ENCODE assay signal across 22 cellular contexts in genomic region chrX:131081772-131082755, GRCh38. TPM values are rescaled to one million over a fixed set of nuclear protein-coding genes. Genes with fewer than 3 reads are reported as not detected.
DNase-seq lines count a peak whose midpoint lies in the region; ATAC-seq and TF ChIP-seq lines count a peak whose summit lies in the region.
"Had no signal": no experiment of that assay in that cellular context is flagged by ENCODE, and none has a peak within 500 bp of the region (broad histone marks: within the 10 kb centered on the region; RNA-seq: fewer than 3 reads in every experiment).

No MANE protein-coding gene starts in this region.

- no peak overlapping the region for H3K27ac Mint-ChIP-seq in glutamatergic neuron (ENCODE audit: unreplicated experiment)
- H3K27ac Mint-ChIP-seq in neural progenitor cell = no peak overlapping the region
- no peak overlapping the region for H3K27ac Mint-ChIP-seq in chondrocyte (ENCODE audit: unreplicated experiment)
- no peak overlapping the region for H3K27ac Mint-ChIP-seq in naive thymus-derived CD8-positive, alpha-beta T cell
- H3K27ac Mint-ChIP-seq: activated naive CD4-positive, alpha-beta T cell treated with anti-CD3 and anti-CD28 coated beads for 36 hours; mesothelial cell of epicardium had no signal

- H3K27me3 Mint-ChIP-seq in glutamatergic neuron (ENCODE audit: unreplicated experiment) (peaks cover 10% of the 10 kb centered on the region), neural progenitor cell (ENCODE audit: insufficient read depth, low read depth) (peaks cover 66% of the 10 kb centered on the region), chondrocyte (ENCODE audit: low read depth) (peaks cover 80% of the 10 kb centered on the region)
- peaks cover 23 to 70% (median 48%) of the 10 kb centered on the region in 5 donors for H3K27me3 Mint-ChIP-seq in naive thymus-derived CD8-positive, alpha-beta T cell

- H3K4me1 ChIP-seq in HUES48 (ENCODE audit: control insufficient read depth, insufficient read depth, low read length) (peaks cover 28% of the 10 kb centered on the region), neural progenitor cell (no peaks in the 10 kb centered on the region), HAP-1 (no peaks in the 10 kb centered on the region)

- POLR2A ChIA-PET in naive thymus-derived CD8-positive, alpha-beta T cell (lab: Charles Lee) = no interaction called here

- in situ Hi-C loops in HAP-1 (cut with MboI; ENCODE audit: low sequenced_read_pairs) = no loop called here

- ATAC-seq in naive thymus-derived CD8-positive, alpha-beta T cell = no peak
- ATAC-seq in GM19452 (IDR thresholded peaks at IDR 0.05; ENCODE audit: unreplicated experiment) = no peak
- ATAC-seq: sciatic nerve had no signal

- H3K4me3 Mint-ChIP-seq in glutamatergic neuron (ENCODE audit: unreplicated experiment) (peak overlapping the region; percentile 92), neural progenitor cell (peak overlapping the region; percentile 79), chondrocyte (ENCODE audit: unreplicated experiment) (no peak overlapping the region)
- peak overlapping the region in 1 of 10 donors; percentile 26 for H3K4me3 Mint-ChIP-seq in naive thymus-derived CD8-positive, alpha-beta T cell
- H3K4me3 Mint-ChIP-seq: activated naive CD4-positive, alpha-beta T cell treated with anti-CD3 and anti-CD28 coated beads for 36 hours; mesothelial cell of epicardium had no signal

- H3K4me3 ChIP-seq in HUES48 (ENCODE audit: low read depth, low read length) (peak overlapping the region; percentile 63), neural progenitor cell (peak overlapping the region; percentile 36), HAP-1 (no peak overlapping the region)

- peaks cover 10% of the 10 kb centered on the region for H4K20me1 ChIP-seq in neural progenitor cell (ENCODE audit: low read depth)

- peaks cover 4% of the 10 kb centered on the region for H3K9me3 Mint-ChIP-seq in glutamatergic neuron (ENCODE audit: unreplicated experiment)
- peaks cover 16% of the 10 kb centered on the region for H3K9me3 Mint-ChIP-seq in neural progenitor cell
- H3K9me3 Mint-ChIP-seq in chondrocyte (ENCODE audit: low read depth) = no peaks in the 10 kb centered on the region
- H3K9me3 Mint-ChIP-seq in naive thymus-derived CD8-positive, alpha-beta T cell = peaks cover 0 to 3% (median 0%) of the 10 kb centered on the region in 9 donors
- H3K9me3 Mint-ChIP-seq: activated naive CD4-positive, alpha-beta T cell treated with anti-CD3 and anti-CD28 coated beads for 36 hours; mesothelial cell of epicardium had no signal

- TF ChIP-seq CTCF in glutamatergic neuron (IDR thresholded peaks at IDR 0.05; ENCODE audit: partially characterized antibody, unreplicated experiment) = no peak
- no peak for TF ChIP-seq CTCF in neural progenitor cell (IDR thresholded peaks at IDR 0.05)
- no peak for TF ChIP-seq CTCF in chondrocyte (IDR thresholded peaks at IDR 0.05)

- H3K4me1 Mint-ChIP-seq in glutamatergic neuron (ENCODE audit: low read depth, unreplicated experiment) = peaks cover 2% of the 10 kb centered on the region
- peaks cover 23% of the 10 kb centered on the region for H3K4me1 Mint-ChIP-seq in neural progenitor cell
- H3K4me1 Mint-ChIP-seq in chondrocyte (ENCODE audit: low read depth) = peaks cover 8% of the 10 kb centered on the region
- peaks cover 0 to 6% (median 2%) of the 10 kb centered on the region in 4 donors for H3K4me1 Mint-ChIP-seq in naive thymus-derived CD8-positive, alpha-beta T cell

- H3K27me3 ChIP-seq in HUES48 (ENCODE audit: control insufficient read depth, insufficient read depth, low read length) (peaks cover 99% of the 10 kb centered on the region), neural progenitor cell (peaks cover 98% of the 10 kb centered on the region), HAP-1 (ENCODE audit: low read depth) (no peaks in the 10 kb centered on the region)

- H3K36me3 Mint-ChIP-seq in glutamatergic neuron (ENCODE audit: unreplicated experiment) (no peaks in the 10 kb centered on the region), neural progenitor cell (peaks cover 3% of the 10 kb centered on the region), chondrocyte (ENCODE audit: low read depth) (peaks cover 3% of the 10 kb centered on the region)
- H3K36me3 Mint-ChIP-seq in naive thymus-derived CD8-positive, alpha-beta T cell = no peaks in the 10 kb centered on the region
- H3K36me3 Mint-ChIP-seq: mesothelial cell of epicardium had no signal

- no peaks in the 10 kb centered on the region for H3K79me2 ChIP-seq in neural progenitor cell (ENCODE audit: low read depth)

- peaks cover 12% of the 10 kb centered on the region for H3F3A ChIP-seq in neural progenitor cell (ENCODE audit: low read depth)

- DNase-seq in ELF-1 (ENCODE audit: low read depth, low spot score) = peak; percentile 43
- peak; percentile 32 for DNase-seq in glutamatergic neuron
- peak; percentile 44 for DNase-seq in neural progenitor cell (ENCODE audit: low spot score)
- DNase-seq in chondrocyte (ENCODE audit: low spot score) = no peak
- DNase-seq in naive thymus-derived CD8-positive, alpha-beta T cell = no peak
- DNase-seq in HAP-1 (ENCODE audit: low spot score in 2 of 2) = no peak
- DNase-seq: activated CD4-positive, alpha-beta T cell treated with anti-CD3 and anti-CD28 coated beads for 4 hours; activated naive CD4-positive, alpha-beta T cell treated with anti-CD3 and anti-CD28 coated beads for 36 hours; brain microvascular endothelial cell; dermis blood vessel endothelial cell; DMS 273 treated with DMSO at 0.1 percent for 48 hours; NCI-H1417; NCI-H446; occipital lobe; OCI-M1; substantia nigra had no signal

- H3K27ac ChIP-seq in HUES48 (ENCODE audit: low read depth, low read length) = no peak overlapping the region
- H3K27ac ChIP-seq in neural progenitor cell = no peak overlapping the region
- H3K27ac ChIP-seq: brain microvascular endothelial cell had no signal

- H2AFZ ChIP-seq in neural progenitor cell (replicated peaks) = no peak overlapping the region

- H3K4me2 ChIP-seq in neural progenitor cell = peak overlapping the region; percentile 71

- no peaks in the 10 kb centered on the region for H3K36me3 ChIP-seq in HUES48 (ENCODE audit: control insufficient read depth, insufficient read depth, low read length)
- no peaks in the 10 kb centered on the region for H3K36me3 ChIP-seq in neural progenitor cell
- H3K36me3 ChIP-seq in HAP-1 (replicated peaks) = no peaks in the 10 kb centered on the region
- H3K36me3 ChIP-seq: brain microvascular endothelial cell had no signal

- H3K9me3 ChIP-seq in HUES48 (ENCODE audit: control insufficient read depth, insufficient read depth, low read length) (no peaks in the 10 kb centered on the region), neural progenitor cell (ENCODE audit: low read depth) (no peaks in the 10 kb centered on the region), HAP-1 (no peaks in the 10 kb centered on the region)

- H3K9ac ChIP-seq in HUES48 (ENCODE audit: low read depth, low read length) (no peak overlapping the region), neural progenitor cell (no peak overlapping the region)

RNA-seq across cellular contexts. Expression of gene ARHGAP36, which starts 23.9 kb away (rescaled TPM):
- total RNA-seq in glutamatergic neuron (ENCODE audit: unreplicated experiment) = 0.27 TPM
- total RNA-seq in neural progenitor cell (ENCODE audit: low replicate concordance) = 0.22 TPM in 1 of 2 replicates, not detected in the other
- total RNA-seq in chondrocyte = not detected in 3 replicates
- not detected for total RNA-seq in naive thymus-derived CD8-positive, alpha-beta T cell
- polyA plus RNA-seq in naive thymus-derived CD8-positive, alpha-beta T cell = not detected
- total RNA-seq: activated naive CD4-positive, alpha-beta T cell treated with anti-CD3 and anti-CD28 coated beads for 36 hours; dermis blood vessel endothelial cell; kidney epithelial cell; mesothelial cell of epicardium; sciatic nerve had no signal
- polyA plus RNA-seq: esophagus had no signal

Comparison
In these comparisons a context has a peak if more than half of its experiments do, and no peak if none do; other contexts are left out.
1. DNase-seq: peak in ELF-1 (single experiment), glutamatergic neuron (single experiment) and neural progenitor cell (single experiment); none in chondrocyte (single experiment), naive thymus-derived CD8-positive, alpha-beta T cell (0 of 10) and HAP-1 (0 of 2).